Comparison of ENCODE assay signal across 26 cellular contexts in the genomic region with DNA sequence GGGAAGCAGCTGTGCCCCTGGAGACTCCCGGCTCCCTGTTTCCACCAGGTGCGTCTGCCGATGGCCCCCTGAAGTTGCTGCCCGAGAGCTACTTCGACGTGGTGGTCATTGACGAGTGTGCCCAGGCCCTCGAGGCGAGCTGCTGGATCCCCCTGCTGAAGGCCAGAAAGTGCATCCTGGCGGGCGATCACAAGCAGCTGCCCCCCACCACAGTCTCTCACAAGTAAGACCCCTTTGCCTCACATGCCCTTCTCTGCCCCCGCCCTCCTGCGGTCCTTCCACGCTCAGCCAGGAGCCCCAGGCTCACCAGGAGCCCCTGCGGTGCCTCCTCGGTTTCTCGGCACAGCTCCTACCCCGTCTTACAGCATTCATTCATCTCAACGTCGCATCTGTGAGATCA. TPM values are rescaled to one million over a fixed set of nuclear protein-coding genes. Genes with fewer than 3 reads are reported as not detected.
DNase-seq lines count a peak whose midpoint lies in the region; ATAC-seq and TF ChIP-seq lines count a peak whose summit lies in the region.
"Had no signal": no experiment of that assay in that cellular context is flagged by ENCODE, and none has a peak within 500 bp of the region (broad histone marks: within the 10 kb centered on the region; RNA-seq: fewer than 3 reads in every experiment).

No MANE protein-coding gene starts in this region.

- H3K4me1 Mint-ChIP-seq in chondrocyte (ENCODE audit: low read depth) (no peaks in the 10 kb centered on the region), neural crest cell (no peaks in the 10 kb centered on the region)
- H3K4me1 Mint-ChIP-seq: CD4-positive, alpha-beta memory T cell had no signal

- H3K9me3 Mint-ChIP-seq in chondrocyte (ENCODE audit: low read depth) (peaks cover 16% of the 10 kb centered on the region), neural crest cell (peaks cover 6% of the 10 kb centered on the region)

- DNase-seq in Right ventricle myocardium inferior (ENCODE audit: missing footprints) (peak; percentile 46), left cardiac atrium (no peak), chondrocyte (ENCODE audit: low spot score) (peak; percentile 81), neural crest cell (ENCODE audit: low read depth, low spot score) (no peak), NCI-H2029 treated with DMSO at 0.1 percent for 48 hours (lab: John Stamatoyannopoulos, UW) (no peak), AG08396 (ENCODE audit: low spot score) (no peak), SW480 (ENCODE audit: low spot score) (no peak)
- DNase-seq: ACHN; CD4-positive, alpha-beta memory T cell; DND-41; GM23248; KBM-7; MM.1S; NCI-H1048; NCI-H1436; NCI-H187 treated with DMSO at 0.1 percent for 48 hours; NCI-H2227 treated with DMSO at 0.1 percent for 48 hours; NCI-H510A; NCI-H748 treated with DMSO at 0.1 percent for 48 hours; NK-92 treated with Interleukin-12 subunit alpha and Interleukin-12 subunit beta, amount 100 ng/mL, for 24 hours had no signal

- peak overlapping the region; percentile 89 for H3K27ac ChIP-seq in stomach smooth muscle (ENCODE audit: low read length)
- H3K27ac ChIP-seq: 22Rv1, GM23248, SJSA1 had no signal

- peak overlapping the region in 1 of 2 donors; percentile 53 for H3K9ac ChIP-seq in stomach smooth muscle (ENCODE audit: low read length in 2 of 2)
- H3K9ac ChIP-seq: GM23248 had no signal

- no peaks in the 10 kb centered on the region for H3K27me3 Mint-ChIP-seq in chondrocyte (ENCODE audit: low read depth)
- no peaks in the 10 kb centered on the region for H3K27me3 Mint-ChIP-seq in neural crest cell (ENCODE audit: low read depth)
- H3K27me3 Mint-ChIP-seq: CD4-positive, alpha-beta memory T cell had no signal

- no peak for TF ChIP-seq CTCF in chondrocyte (IDR thresholded peaks at IDR 0.05)
- no peak for TF ChIP-seq CTCF in neural crest cell (conservative IDR thresholded peaks at IDR 0.05)

- no peaks in the 10 kb centered on the region for H3K27me3 ChIP-seq in stomach smooth muscle (ENCODE audit: control insufficient read depth in 1 of 2, insufficient read depth in 2 of 2, low read length in 2 of 2)
- H3K27me3 ChIP-seq: BLaER1 treated with 17β-estradiol and CSF1 and Interleukin-3, amounts not matched to agents 10 nM and 100 nM; SJSA1 had no signal

- H3K4me3 ChIP-seq in stomach smooth muscle (ENCODE audit: low read length in 2 of 2), result no peak overlapping the region
- H3K4me3 ChIP-seq: BLaER1 treated with 17β-estradiol and CSF1 and Interleukin-3, amounts not matched to agents 10 nM and 100 nM; GM23248; HAP-1; SJSA1 had no signal

- H3K4me3 Mint-ChIP-seq in chondrocyte (ENCODE audit: unreplicated experiment) (no peak overlapping the region), neural crest cell (no peak overlapping the region)
- H3K4me3 Mint-ChIP-seq: CD4-positive, alpha-beta memory T cell had no signal

- H3K36me3 ChIP-seq in stomach smooth muscle (ENCODE audit: control insufficient read depth in 2 of 2, insufficient read depth in 2 of 2, low read length in 2 of 2), result peaks cover 24 to 52% of the 10 kb centered on the region in 2 donors

- intact Hi-C loops in Right ventricle myocardium inferior (cut with DNase I), result loop anchor here (5.0 kb wide), 1 partner anchor 113 kb away; no protein-coding TSS in a partner anchor
- intact Hi-C loops in left cardiac atrium (cut with DNase I), result no loop called here

- H3K36me3 Mint-ChIP-seq in chondrocyte (ENCODE audit: low read depth), result peaks cover 43% of the 10 kb centered on the region
- H3K36me3 Mint-ChIP-seq in neural crest cell (ENCODE audit: low read depth), result peaks cover 37% of the 10 kb centered on the region

- ATAC-seq in Right ventricle myocardium inferior (no peak), left cardiac atrium (no peak)
- ATAC-seq: Panc1 had no signal

- peaks cover 5 to 6% of the 10 kb centered on the region in 2 donors for H3K9me3 ChIP-seq in stomach smooth muscle (ENCODE audit: control insufficient read depth in 2 of 2, low read length in 2 of 2)

- H3K4me1 ChIP-seq in stomach smooth muscle (ENCODE audit: control insufficient read depth, insufficient read depth, low read length), result peaks cover 58% of the 10 kb centered on the region
- H3K4me1 ChIP-seq: HAP-1, SJSA1 had no signal

- H3K27ac Mint-ChIP-seq in chondrocyte (ENCODE audit: unreplicated experiment) (no peak overlapping the region), neural crest cell (ENCODE audit: unreplicated experiment) (peak overlapping the region; percentile 43)
- H3K27ac Mint-ChIP-seq: CD4-positive, alpha-beta memory T cell had no signal

RNA-seq across cellular contexts. Expression of gene IGHMBP2, which starts 25.4 kb away (rescaled TPM):
- 13.8 TPM for total RNA-seq in Right ventricle myocardium inferior
- total RNA-seq in left cardiac atrium, result 1 to 10 TPM; 8.2 to 9.0 TPM
- total RNA-seq in chondrocyte, result 17.4 to 21.4 TPM (median 18.1 TPM) in 3 replicates
- 28.1 and 30.1 TPM in 2 replicates for total RNA-seq in neural crest cell

RNA-seq across cellular contexts. Expression of gene MRPL21, which starts 25.5 kb away (rescaled TPM):
- total RNA-seq in Right ventricle myocardium inferior, result 120 TPM
- total RNA-seq in left cardiac atrium, result 10 to 100 TPM; 76.0 to 89.7 TPM
- total RNA-seq in chondrocyte, result 31.5 to 41.4 TPM (median 36.9 TPM) in 3 replicates
- 64.4 and 69.0 TPM in 2 replicates for total RNA-seq in neural crest cell

RNA-seq across cellular contexts. Expression of gene MRGPRD, which starts 51.7 kb away (rescaled TPM):
- total RNA-seq in Right ventricle myocardium inferior (not detected), left cardiac atrium (not detected), chondrocyte (not detected in 3 replicates), neural crest cell (not detected in 2 replicates)
- total RNA-seq: CD4-positive, alpha-beta memory T cell; GM23248; SJSA1 had no signal

Comparison
In these comparisons a context has a peak if more than half of its experiments do, and no peak if none do; other contexts are left out.
1. DNase-seq: peak in Right ventricle myocardium inferior (single experiment) and chondrocyte (single experiment); none in left cardiac atrium (single experiment), neural crest cell (single experiment), NCI-H2029 treated with DMSO at 0.1 percent for 48 hours (single experiment), AG08396 (single experiment) and SW480 (single experiment).